Comparison of ENCODE assay signal across 6 cellular contexts in the genomic region with DNA sequence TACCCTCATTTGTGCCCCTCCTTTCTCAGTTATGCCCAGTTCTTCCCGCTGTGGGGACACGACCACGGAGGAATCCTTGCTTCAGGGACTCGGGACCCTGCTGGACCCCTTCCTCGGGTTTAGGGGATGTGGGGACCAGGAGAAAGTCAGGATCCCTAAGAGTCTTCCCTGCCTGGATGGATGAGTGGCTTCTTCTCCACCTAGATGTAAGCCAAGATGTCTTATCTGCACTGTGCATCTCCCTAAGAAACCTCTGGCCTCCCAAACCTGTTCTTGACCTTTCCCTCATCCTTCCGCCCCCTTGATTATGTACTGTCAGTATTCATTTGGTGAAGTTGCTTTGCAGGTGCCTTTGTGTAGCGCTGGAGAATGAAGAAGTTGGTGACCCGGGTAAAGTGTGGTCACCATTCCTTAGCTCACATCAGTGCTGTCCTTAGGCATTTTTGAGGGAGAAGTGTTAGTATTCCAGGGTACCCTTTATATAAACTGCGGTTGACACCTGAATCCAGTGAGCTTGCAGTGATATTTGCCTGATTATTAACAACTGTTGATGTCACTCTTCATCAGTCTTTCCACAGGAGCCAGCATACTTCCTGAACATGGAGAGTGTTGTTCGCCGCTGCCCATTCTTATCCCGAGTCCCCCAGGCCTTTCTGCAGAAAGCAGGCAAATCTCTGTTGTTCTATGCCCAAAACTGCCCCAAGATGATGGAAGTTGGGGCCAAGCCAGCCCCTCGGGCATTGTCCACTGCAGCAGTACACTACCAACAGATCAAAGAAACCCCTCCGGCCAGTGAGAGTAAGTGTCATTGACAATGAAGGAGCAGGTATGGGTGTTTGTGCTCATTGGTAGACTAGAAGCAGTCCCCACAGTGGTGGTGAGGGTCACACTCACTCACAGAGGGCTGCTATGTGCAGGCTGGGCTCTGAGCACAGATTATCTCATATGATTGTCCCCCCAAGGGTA. TPM values are rescaled to one million over a fixed set of nuclear protein-coding genes. Genes with fewer than 3 reads are reported as not detected.
A peak's percentile ranks its signal among the peaks of the same experiment; 100 is the strongest.
DNase-seq lines count a peak whose midpoint lies in the region; ATAC-seq, FAIRE-seq and TF ChIP-seq lines count a peak whose summit lies in the region.

No MANE protein-coding gene starts in this region.

- H2BK15ac ChIP-seq in IMR-90 (ENCODE audit: low read depth, low read length), result no peak overlapping the region; the same call in 2 of the 3 replicates

- TF ChIP-seq POLR2A in IMR-90 (IDR thresholded peaks at IDR 0.05; ENCODE audit: low read depth, low read length), result no peak

- H2BK120ac ChIP-seq in IMR-90 (ENCODE audit: low read depth, low read length), result 0 out of 2 replicates have a peak overlapping the region, but pooled peaks have one; percentile 12

- peaks cover 12% of the 10 kb centered on the region for H4K20me1 ChIP-seq in IMR-90 (ENCODE audit: insufficient read depth, low read length)

- peaks cover 21 to 63% of the 10 kb centered on the region in 2 experiments for H3K79me1 ChIP-seq in IMR-90 (ENCODE audit: low read depth in 1 of 2, low read length in 2 of 2)

- dilution Hi-C loops in IMR-90 (cut with HindIII; ENCODE audit: low sequenced_read_pairs, unreplicated experiment), result no loop called here

- no peak for ATAC-seq in IMR-90 (ENCODE audit: low read depth)
- no peak for ATAC-seq in pancreas

- peak overlapping the region; percentile 82 for H2BK5ac ChIP-seq in IMR-90 (ENCODE audit: low read depth, low read length, poor library complexity, severe bottlenecking)

- peak overlapping the region; percentile 36 for H3K4ac ChIP-seq in IMR-90 (ENCODE audit: low read depth, low read length)

- DNase-seq in IMR-90 (no peak), pancreas (peak in 1 of 6 donors; percentile 22), NCI-H1048 (lab: John Stamatoyannopoulos, UW) (no peak), RKO (ENCODE audit: low spot score) (no peak)
- no peak for DNase-seq in activated CD4-positive, alpha-beta T cell treated with anti-CD3 and anti-CD28 coated beads for 4 hours

- H2AFZ ChIP-seq in IMR-90 (replicated peaks; ENCODE audit: low read length, poor library complexity), result peak overlapping the region; percentile 97

- H3K4me1 ChIP-seq in IMR-90 (ENCODE audit: control insufficient read depth, insufficient read depth, low read length), result peaks cover 34% of the 10 kb centered on the region
- H3K4me1 ChIP-seq in pancreas, result peaks cover 0 to 16% (median 8%) of the 10 kb centered on the region in 3 donors

- H3K9me3 ChIP-seq in IMR-90 (ENCODE audit: control insufficient read depth, insufficient read depth, low read length), result no peaks in the 10 kb centered on the region
- H3K9me3 ChIP-seq in pancreas, result no peaks in the 10 kb centered on the region

- intact Hi-C loops in IMR-90 (cut with micrococcal nuclease) (loop anchor here (5.0 kb wide), 2 partner anchors 47 to 202 kb away; partner anchors contain the start of genes POC1A and RPL29), pancreas (cut with DNase I) (no loop called here)

- H3K36me3 ChIP-seq in IMR-90 (ENCODE audit: control insufficient read depth, insufficient read depth, low read length) (peaks cover 26% of the 10 kb centered on the region), pancreas (peaks cover 0 to 14% (median 0%) of the 10 kb centered on the region in 3 donors)

- H3K9ac ChIP-seq in IMR-90 (ENCODE audit: low read depth, low read length), result peak overlapping the region; percentile 82

- no peak for FAIRE-seq in pancreas (lab: Jason Lieb, UNC)

- no peak overlapping the region for H2BK20ac ChIP-seq in IMR-90 (ENCODE audit: low read depth, low read length)

- peaks cover 33% of the 10 kb centered on the region for H3K9me1 ChIP-seq in IMR-90 (ENCODE audit: insufficient read depth, low read length)

- peak overlapping the region; percentile 70 for H3K56ac ChIP-seq in IMR-90 (ENCODE audit: extremely low read depth, insufficient read depth, low read length)

- peak overlapping the region; percentile 71 for H2AK5ac ChIP-seq in IMR-90 (ENCODE audit: low read depth, low read length)

- BruUV-seq in IMR-90 (replicated peaks; lab: Mats Ljungman, UMichigan), result no TSS peak

- no peak for TF ChIP-seq RAD21 in IMR-90 (IDR thresholded peaks at IDR 0.05; ENCODE audit: low read length)

- TF ChIP-seq CTCF in IMR-90 (conservative IDR thresholded peaks at IDR 0.05; ENCODE audit: low read depth, low read length) (no peak), pancreas (IDR thresholded peaks at IDR 0.05) (no peak)

- H2AK9ac ChIP-seq in IMR-90 (replicated peaks; ENCODE audit: low read depth, low read length, poor library complexity), result peak overlapping the region; percentile 92

- H3K4me2 ChIP-seq in IMR-90 (ENCODE audit: low read depth, low read length), result peak overlapping the region; percentile 100

- H3K4me3 ChIP-seq in IMR-90 (ENCODE audit: insufficient read depth, low read depth, low read length) (peak overlapping the region; percentile 85), pancreas (peak overlapping the region; percentile 78 to 98 (median 85))

- in situ Hi-C loops in IMR-90 (cut with MboI; ENCODE audit: low sequenced_read_pairs), result no loop called here

- H4K5ac ChIP-seq in IMR-90 (ENCODE audit: low read depth, low read length), result peak overlapping the region; percentile 24; the same call in 1 of the 2 replicates

- peak overlapping the region; percentile 21; the same call in 1 of the 2 replicates for H3K18ac ChIP-seq in IMR-90 (ENCODE audit: low read depth, low read length)

- POLR2A ChIA-PET in IMR-90 (lab: Charles Lee; ENCODE audit: unreplicated experiment), result no interaction called here

- peak overlapping the region; percentile 81 for H3K27ac ChIP-seq in IMR-90 (ENCODE audit: insufficient read depth, low read length)
- peak overlapping the region; percentile 87 for H3K27ac ChIP-seq in cingulate gyrus (ENCODE audit: low read depth, low read length)
- peak overlapping the region in 1 of 4 donors; percentile 64 for H3K27ac ChIP-seq in pancreas

- H3K23ac ChIP-seq in IMR-90 (ENCODE audit: low read depth, low read length), result peak overlapping the region; percentile 66

- H4K91ac ChIP-seq in IMR-90 (ENCODE audit: insufficient read depth, low read depth, low read length), result peak overlapping the region; percentile 43; the same call in 1 of the 2 replicates

- peak overlapping the region; percentile 7 to 19; a peak in 2 of 4 replicates for H4K8ac ChIP-seq in IMR-90 (ENCODE audit: low read depth in 2 of 2, low read length in 2 of 2)

- WGBS in IMR-90 (ENCODE audit: extremely low coverage in 2 of 2, insufficient read length in 1 of 2), 2 experiments, result 83% methylated on average over 1 of the region's 14 CpGs; no CpG with 5 or more reads in 1 of the 2 experiments
- WGBS in pancreas, 2 donors, result 38 to 39% methylated on average over 14 of the region's 14 CpGs

- H3K14ac ChIP-seq in IMR-90 (replicated peaks; ENCODE audit: low read depth, low read length), result peak overlapping the region; percentile 82

- H3K27me3 ChIP-seq in IMR-90 (ENCODE audit: control insufficient read depth, insufficient read depth, low read length) (no peaks in the 10 kb centered on the region), pancreas (no peaks in the 10 kb centered on the region)

- CTCF ChIA-PET in IMR-90 (lab: Yijun Ruan, JAX), result no interaction called here

TF ChIP-seq in IMR-90, 13 proteins besides CTCF, POLR2A, EP300 and RAD21 (continues in another document):
- no peak for TF ChIP-seq CHD1 (IDR thresholded peaks at IDR 0.05; ENCODE audit: low read depth, low read length)
- no peak for TF ChIP-seq SMC3 (IDR thresholded peaks at IDR 0.05; ENCODE audit: low read depth, low read length)
- TF ChIP-seq MXI1 (IDR thresholded peaks at IDR 0.05; ENCODE audit: borderline replicate concordance, low read depth, low read length), result no peak
- TF ChIP-seq NFE2L2 (IDR thresholded peaks at IDR 0.05; ENCODE audit: low read depth, low read length), result no peak
- TF ChIP-seq FOS (IDR thresholded peaks at IDR 0.05; ENCODE audit: low read depth, low read length), result no peak
- no peak for TF ChIP-seq RFX5 (IDR thresholded peaks at IDR 0.05; ENCODE audit: low read depth, low read length)
- TF ChIP-seq MAFK (IDR thresholded peaks at IDR 0.05; ENCODE audit: low read depth, low read length), result no peak

RNA-seq across cellular contexts. Expression of gene ALAS1, which starts 1.0 kb away (rescaled TPM):
- total RNA-seq in IMR-90 (2012; rRNA removed) (29.7 and 32.8 TPM in 2 replicates), pancreas (10 to 100 TPM; 10.1 to 21.7 (median 12.9) TPM)
- polyA plus RNA-seq in IMR-90 (2012; rRNA removed) (47.2 and 47.8 TPM in 2 replicates), pancreas (10 to 100 TPM in 1 of 2 donors, 1 to 10 TPM in 1; 8.4 to 20.2 TPM)
- polyA plus RNA-seq in IMR-90 (2012; cell fraction: cytosol; rRNA removed), result 34.1 and 38.0 TPM in 2 replicates
- 38.1 and 45.9 TPM in 2 replicates for polyA plus RNA-seq in IMR-90 (2012; cell fraction: nucleus; rRNA removed; ENCODE audit: low replicate concordance)

RNA-seq across cellular contexts. Expression of gene TLR9, which starts 26.5 kb away (rescaled TPM):
- not detected in 2 replicates for total RNA-seq in IMR-90 (2012; rRNA removed)
- 0.03 TPM in 1 of 2 replicates, not detected in the other for polyA plus RNA-seq in IMR-90 (2012; rRNA removed)
- 0.01 TPM in 1 of 2 replicates, not detected in the other for polyA plus RNA-seq in IMR-90 (2012; cell fraction: cytosol; rRNA removed)
- 0.15 TPM in 2 replicates for polyA plus RNA-seq in IMR-90 (2012; cell fraction: nucleus; rRNA removed; ENCODE audit: low replicate concordance)
- under 1 TPM in 4 of 6 donors, not detected in 2; 0.03 to 0.47 (median 0.04) TPM for total RNA-seq in pancreas
- under 1 TPM; 0.05 to 0.27 TPM for polyA plus RNA-seq in pancreas

RNA-seq across cellular contexts. Expression of gene TWF2, which starts 40.0 kb away (rescaled TPM):
- total RNA-seq in IMR-90 (2012; rRNA removed) (105 and 111 TPM in 2 replicates), pancreas (10 to 100 TPM in 4 of 6 donors, 1 to 10 TPM in 2; 8.9 to 26.8 (median 11.3) TPM)
- polyA plus RNA-seq in IMR-90 (2012; rRNA removed) (145 and 158 TPM in 2 replicates), pancreas (10 to 100 TPM; 12.9 to 15.9 TPM)
- polyA plus RNA-seq in IMR-90 (2012; cell fraction: cytosol; rRNA removed), result 165 and 194 TPM in 2 replicates
- 62.0 and 123 TPM in 2 replicates for polyA plus RNA-seq in IMR-90 (2012; cell fraction: nucleus; rRNA removed; ENCODE audit: low replicate concordance)

RNA-seq across cellular contexts. Expression of gene POC1A, which starts 44.7 kb away (rescaled TPM):
- 8.3 and 10.6 TPM in 2 replicates for total RNA-seq in IMR-90 (2012; rRNA removed)
- 11.5 TPM in 2 replicates for polyA plus RNA-seq in IMR-90 (2012; rRNA removed)
- polyA plus RNA-seq in IMR-90 (2012; cell fraction: cytosol; rRNA removed), result 9.0 and 9.3 TPM in 2 replicates
- polyA plus RNA-seq in IMR-90 (2012; cell fraction: nucleus; rRNA removed; ENCODE audit: low replicate concordance), result 5.2 and 10.5 TPM in 2 replicates
- total RNA-seq in pancreas, result 1 to 10 TPM in 1 of 6 donors, under 1 TPM in 5; 0.37 to 1.1 (median 0.71) TPM
- polyA plus RNA-seq in pancreas, result under 1 TPM; 0.46 to 0.80 TPM

RNA-seq across cellular contexts. Expression of gene PPM1M, which starts 46.6 kb away (rescaled TPM):
- total RNA-seq in IMR-90 (2012; rRNA removed), result 12.2 and 13.1 TPM in 2 replicates
- 15.4 and 18.1 TPM in 2 replicates for polyA plus RNA-seq in IMR-90 (2012; rRNA removed)
- polyA plus RNA-seq in IMR-90 (2012; cell fraction: cytosol; rRNA removed), result 12.1 and 14.9 TPM in 2 replicates
- polyA plus RNA-seq in IMR-90 (2012; cell fraction: nucleus; rRNA removed; ENCODE audit: low replicate concordance), result 51.7 and 53.1 TPM in 2 replicates
- 10 to 100 TPM in 1 of 6 donors, 1 to 10 TPM in 5; 4.0 to 15.2 (median 6.7) TPM for total RNA-seq in pancreas
- polyA plus RNA-seq in pancreas, result 10 to 100 TPM in 1 of 2 donors, 1 to 10 TPM in 1; 9.2 to 11.8 TPM
